Comparison of ENCODE assay signal across 11 cellular contexts in genomic region chr6:146289816-146290588, GRCh38.
A peak's percentile ranks its signal among the peaks of the same experiment; 100 is the strongest.
DNase-seq lines count a peak whose midpoint lies in the region; ATAC-seq, FAIRE-seq and TF ChIP-seq lines count a peak whose summit lies in the region.
"Had no signal": no experiment of that assay in that cellular context is flagged by ENCODE, and none has a peak within 500 bp of the region (broad histone marks: within the 10 kb centered on the region; RNA-seq: fewer than 3 reads in every experiment).

No MANE protein-coding gene starts in this region.

- H3K27me3 ChIP-seq in endothelial cell of umbilical vein (ENCODE audit: control insufficient read depth in 2 of 2, insufficient read depth in 2 of 2, low read length in 2 of 2) (no peaks in the 10 kb centered on the region), neuronal stem cell (ENCODE audit: control insufficient read depth in 3 of 3, insufficient read depth in 3 of 3, low read depth in 1 of 3, low read length in 3 of 3) (no peaks in the 10 kb centered on the region)
- H3K27me3 ChIP-seq: vagina had no signal

- H3K4me2 ChIP-seq in endothelial cell of umbilical vein (ENCODE audit: insufficient read depth, low read length) (peak overlapping the region; percentile 3), neuronal stem cell (ENCODE audit: insufficient read depth, low read length, poor library complexity, severe bottlenecking) (no peak overlapping the region)

- H4K8ac ChIP-seq in neuronal stem cell (ENCODE audit: low read depth, low read length), result no peak overlapping the region

- intact Hi-C loops in endothelial cell of umbilical vein (cut with micrococcal nuclease), result loop anchor here (1.0 to 10.0 kb wide), 4 partner anchors 47 to 325 kb away; partner anchors contain the start of genes RAB32 and SHPRH
- intact Hi-C loops in activated CD8-positive, alpha-beta T cell treated with anti-CD3 and anti-CD28 coated beads for 36 hours (cut with micrococcal nuclease), result no loop called here

- H3K23ac ChIP-seq in neuronal stem cell (ENCODE audit: low read depth, low read length, poor library complexity), result no peak overlapping the region

- no peak overlapping the region for H2BK12ac ChIP-seq in neuronal stem cell (ENCODE audit: low read length)

- no peak for TF ChIP-seq CTCF in endothelial cell of umbilical vein (IDR thresholded peaks at IDR 0.05; ENCODE audit: extremely low read depth in 1 of 2, insufficient read depth in 1 of 2, low read depth in 1 of 2, low read length in 2 of 2)
- no peak for TF ChIP-seq CTCF in activated CD8-positive, alpha-beta T cell treated with anti-CD3 and anti-CD28 coated beads for 36 hours (IDR thresholded peaks at IDR 0.05)

- H2BK5ac ChIP-seq in neuronal stem cell (ENCODE audit: low read length), result no peak overlapping the region

- H3K27ac ChIP-seq in endothelial cell of umbilical vein (ENCODE audit: insufficient read depth, low read depth, low read length) (peak overlapping the region; percentile 64), neuronal stem cell (replicated peaks; ENCODE audit: low read length) (no peak overlapping the region)
- H3K27ac ChIP-seq: vagina had no signal

- no peak overlapping the region for H2BK15ac ChIP-seq in neuronal stem cell (ENCODE audit: low read length)

- H3K36me3 ChIP-seq in endothelial cell of umbilical vein (ENCODE audit: control insufficient read depth in 2 of 2, extremely low read depth in 1 of 2, insufficient read depth in 2 of 2, low read length in 2 of 2) (no peaks in the 10 kb centered on the region), neuronal stem cell (replicated peaks in 1 of 2; ENCODE audit: control insufficient read depth in 2 of 2, insufficient read depth in 2 of 2, low read length in 2 of 2) (no peaks in the 10 kb centered on the region)
- H3K36me3 ChIP-seq: vagina had no signal

- no peaks in the 10 kb centered on the region for H4K20me1 ChIP-seq in endothelial cell of umbilical vein (replicated peaks; ENCODE audit: control insufficient read depth, extremely low read depth, insufficient read depth, low read length)

- no peak overlapping the region for H3K4ac ChIP-seq in neuronal stem cell (ENCODE audit: low read length)

- no peak overlapping the region for H4K91ac ChIP-seq in neuronal stem cell (ENCODE audit: low read depth, low read length, poor library complexity)

- no peaks in the 10 kb centered on the region for H3K9me3 ChIP-seq in endothelial cell of umbilical vein (replicated peaks; ENCODE audit: control insufficient read depth, insufficient read depth, low read length)
- H3K9me3 ChIP-seq in neuronal stem cell (replicated peaks in 1 of 2; ENCODE audit: control insufficient read depth in 2 of 2, insufficient read depth in 1 of 2, low read depth in 1 of 2, low read length in 2 of 2), result peaks cover 2 to 3% of the 10 kb centered on the region in 2 donors
- H3K9me3 ChIP-seq: vagina had no signal

- no peaks in the 10 kb centered on the region for H3K79me1 ChIP-seq in neuronal stem cell (ENCODE audit: low read depth, low read length)

- dilution Hi-C loops in endothelial cell of umbilical vein (cut with MboI; ENCODE audit: extremely low pct_ligation_motif_present, low sequenced_read_pairs), result no loop called here

- CTCF ChIA-PET in endothelial cell of umbilical vein (lab: Charles Lee), result no interaction called here
- CTCF ChIA-PET in activated CD8-positive, alpha-beta T cell treated with anti-CD3 and anti-CD28 coated beads for 36 hours (lab: Charles Lee), result no interaction called here

- no peak overlapping the region for H3K27ac Mint-ChIP-seq in activated CD8-positive, alpha-beta T cell treated with anti-CD3 and anti-CD28 coated beads for 36 hours
- H3K27ac Mint-ChIP-seq: activated naive CD8-positive, alpha-beta T cell treated with anti-CD3 and anti-CD28 coated beads, Interleukin-2, amount 10 ng/mL, durations not matched to agents 7 days and 5 days had no signal

- no peak overlapping the region for H3K18ac ChIP-seq in neuronal stem cell (ENCODE audit: low read length)

- POLR2A ChIA-PET in endothelial cell of umbilical vein (lab: Charles Lee), result no interaction called here
- POLR2A ChIA-PET in activated CD8-positive, alpha-beta T cell treated with anti-CD3 and anti-CD28 coated beads for 36 hours (lab: Charles Lee), result no interaction called here

- no peak overlapping the region for H3K14ac ChIP-seq in neuronal stem cell (ENCODE audit: low read length)

- H2AK5ac ChIP-seq in neuronal stem cell (ENCODE audit: low read depth, low read length), result no peak overlapping the region

- no peaks in the 10 kb centered on the region for H3K9me1 ChIP-seq in endothelial cell of umbilical vein (replicated peaks; ENCODE audit: control insufficient read depth, extremely low read depth, insufficient read depth, low read length)

- TF ChIP-seq POLR2A in endothelial cell of umbilical vein (IDR thresholded peaks at IDR 0.05; ENCODE audit: low read depth, low read length), result no peak

- TSS peak; percentile 62 for BruUV-seq in endothelial cell of umbilical vein (replicated peaks; lab: Mats Ljungman, UMichigan)

- WGBS in neuronal stem cell (ENCODE audit: extremely low coverage in 2 of 2, insufficient read length in 2 of 2, insufficient replicate concordance in 1 of 2), 2 donors, result no CpG with 5 or more reads among the region's 5 CpGs

- no peaks in the 10 kb centered on the region for H3K79me2 ChIP-seq in endothelial cell of umbilical vein (ENCODE audit: control insufficient read depth, insufficient read depth, low read length)

- DNase-seq in GM03348 (ENCODE audit: low spot score) (peak; percentile 66), NCI-H69 (lab: John Stamatoyannopoulos, UW) (peak; percentile 13), endothelial cell of umbilical vein (ENCODE audit: low read depth, low spot score) (peak; percentile 79), neuronal stem cell (ENCODE audit: low spot score) (no peak), HuH-7.5 (ENCODE audit: low spot score) (no peak)
- DNase-seq in activated CD8-positive, alpha-beta T cell treated with anti-CD3 and anti-CD28 coated beads for 36 hours, result no peak
- DNase-seq in central memory CD4-positive, alpha-beta T cell, result no peak
- DNase-seq: activated naive CD8-positive, alpha-beta T cell treated with anti-CD3 and anti-CD28 coated beads, Interleukin-2, amount 10 ng/mL, durations not matched to agents 7 days and 5 days; NCI-H1436 treated with DMSO at 0.1 percent for 48 hours had no signal

- H3K27me3 Mint-ChIP-seq in activated CD8-positive, alpha-beta T cell treated with anti-CD3 and anti-CD28 coated beads for 36 hours, result no peaks in the 10 kb centered on the region
- H3K27me3 Mint-ChIP-seq: activated naive CD8-positive, alpha-beta T cell treated with anti-CD3 and anti-CD28 coated beads, Interleukin-2, amount 10 ng/mL, durations not matched to agents 7 days and 5 days had no signal

- ATAC-seq in GM18517 (IDR thresholded peaks at IDR 0.05; ENCODE audit: unreplicated experiment), result no peak
- no peak for ATAC-seq in activated CD8-positive, alpha-beta T cell treated with anti-CD3 and anti-CD28 coated beads for 36 hours

- H3K9ac ChIP-seq in endothelial cell of umbilical vein (replicated peaks; ENCODE audit: extremely low read depth, insufficient read depth, low read length), result peak overlapping the region; percentile 12
- H3K9ac ChIP-seq in neuronal stem cell (ENCODE audit: low read depth, low read length, poor library complexity), result no peak overlapping the region

- no peaks in the 10 kb centered on the region for H3K4me1 Mint-ChIP-seq in activated CD8-positive, alpha-beta T cell treated with anti-CD3 and anti-CD28 coated beads for 36 hours (ENCODE audit: low read depth)
- H3K4me1 Mint-ChIP-seq: activated naive CD8-positive, alpha-beta T cell treated with anti-CD3 and anti-CD28 coated beads, Interleukin-2, amount 10 ng/mL, durations not matched to agents 7 days and 5 days had no signal

- H2BK120ac ChIP-seq in neuronal stem cell (ENCODE audit: low read depth, low read length), result no peak overlapping the region

- H2AFZ ChIP-seq in endothelial cell of umbilical vein (ENCODE audit: low read depth, low read length) (peak overlapping the region; percentile 44), neuronal stem cell (ENCODE audit: low read length) (peak overlapping the region; percentile 6)

- H3K36me3 Mint-ChIP-seq in activated CD8-positive, alpha-beta T cell treated with anti-CD3 and anti-CD28 coated beads for 36 hours (ENCODE audit: low read depth), result no peaks in the 10 kb centered on the region
- H3K36me3 Mint-ChIP-seq: activated naive CD8-positive, alpha-beta T cell treated with anti-CD3 and anti-CD28 coated beads, Interleukin-2, amount 10 ng/mL, durations not matched to agents 7 days and 5 days had no signal

- H3K4me3 ChIP-seq in endothelial cell of umbilical vein (replicated peaks in 1 of 3; ENCODE audit: insufficient read depth in 1 of 3, low read depth in 1 of 3, low read length in 3 of 3), result no peak overlapping the region
- H3K4me3 ChIP-seq in neuronal stem cell (ENCODE audit: low read length in 2 of 2), result no peak overlapping the region
- H3K4me3 ChIP-seq: vagina had no signal

- H3K4me1 ChIP-seq in endothelial cell of umbilical vein (ENCODE audit: control insufficient read depth, extremely low read depth, insufficient read depth, low read length) (peaks cover 15% of the 10 kb centered on the region), neuronal stem cell (ENCODE audit: control insufficient read depth in 2 of 2, insufficient read depth in 1 of 2, low read depth in 1 of 2, low read length in 2 of 2) (peaks cover 0 to 3% of the 10 kb centered on the region in 2 donors)

- H3K9me3 Mint-ChIP-seq in activated CD8-positive, alpha-beta T cell treated with anti-CD3 and anti-CD28 coated beads for 36 hours, result no peaks in the 10 kb centered on the region

- peak; percentile 85 for FAIRE-seq in endothelial cell of umbilical vein (lab: Jason Lieb, UNC)

- no peak overlapping the region for H3K4me3 Mint-ChIP-seq in activated CD8-positive, alpha-beta T cell treated with anti-CD3 and anti-CD28 coated beads for 36 hours
- H3K4me3 Mint-ChIP-seq: activated naive CD8-positive, alpha-beta T cell treated with anti-CD3 and anti-CD28 coated beads, Interleukin-2, amount 10 ng/mL, durations not matched to agents 7 days and 5 days had no signal

TF ChIP-seq in endothelial cell of umbilical vein, 7 proteins besides CTCF, POLR2A, EP300 and RAD21:
- TF ChIP-seq POLR2AphosphoS5 (IDR thresholded peaks at IDR 0.05; ENCODE audit: insufficient read depth, low read depth, low read length) (no peak), FOS (IDR thresholded peaks at IDR 0.05; ENCODE audit: borderline replicate concordance, insufficient read depth, low read length) (peak; percentile 94), MAX (IDR thresholded peaks at IDR 0.05; ENCODE audit: insufficient read depth, insufficient read length) (peak; percentile 24), JUN (IDR thresholded peaks at IDR 0.05; ENCODE audit: borderline replicate concordance, insufficient read depth, insufficient read length, low read depth) (peak; percentile 92), GATA2 (IDR thresholded peaks at IDR 0.05; ENCODE audit: insufficient read depth, insufficient read length, low read depth, low read length) (no peak), EZH2 (IDR thresholded peaks at IDR 0.05; ENCODE audit: borderline replicate concordance, low read depth, low read length, severe bottlenecking) (no peak), MYC (IDR thresholded peaks at IDR 0.05; ENCODE audit: low read depth, low read length) (no peak)

Comparison
In these comparisons a context has a peak if more than half of its experiments do, and no peak if none do; other contexts are left out.
1. DNase-seq: peak in GM03348 (single experiment), NCI-H69 (single experiment) and endothelial cell of umbilical vein (single experiment); none in neuronal stem cell (single experiment), activated CD8-positive, alpha-beta T cell treated with anti-CD3 and anti-CD28 coated beads for 36 hours (single experiment), HuH-7.5 (single experiment) and central memory CD4-positive, alpha-beta T cell (single experiment).